24 cellular contexts compared by ENCODE assay signal in genomic region chr16:81687183-81687456, GRCh38.
A peak's percentile ranks its signal among the peaks of the same experiment; 100 is the strongest.
DNase-seq lines count a peak whose midpoint lies in the region; ATAC-seq and TF ChIP-seq lines count a peak whose summit lies in the region.
"Had no signal": no experiment of that assay in that cellular context is flagged by ENCODE, and none has a peak within 500 bp of the region (broad histone marks: within the 10 kb centered on the region; RNA-seq: fewer than 3 reads in every experiment).

No MANE protein-coding gene starts in this region.

- H3K4me1 ChIP-seq in stomach: peaks cover 0 to 29% (median 11%) of the 10 kb centered on the region in 4 donors
- H3K4me1 ChIP-seq in gastroesophageal sphincter: peaks cover 0 to 10% (median 0%) of the 10 kb centered on the region in 3 donors
- H3K4me1 ChIP-seq: A549, BE2C had no signal

- no peak overlapping the region for H3K4me3 ChIP-seq in stomach
- no peak overlapping the region for H3K4me3 ChIP-seq in gastroesophageal sphincter
- H3K4me3 ChIP-seq: A549, GM23338 had no signal

- TF ChIP-seq CTCF in endothelial cell (IDR thresholded peaks at IDR 0.05; ENCODE audit: unreplicated experiment) (no peak), stomach (IDR thresholded peaks at IDR 0.05) (no peak), gastroesophageal sphincter (IDR thresholded peaks at IDR 0.05) (no peak)

- no peaks in the 10 kb centered on the region for H3K27me3 ChIP-seq in stomach
- no peaks in the 10 kb centered on the region for H3K27me3 ChIP-seq in gastroesophageal sphincter
- H3K27me3 ChIP-seq: BE2C had no signal

- H3K9me3 Mint-ChIP-seq in stimulated activated naive CD8-positive, alpha-beta T cell treated with anti-CD3 and anti-CD28 coated beads, Interleukin-15, amount 100 ng/mL, for 72 hours: no peaks in the 10 kb centered on the region
- H3K9me3 Mint-ChIP-seq in endothelial cell (ENCODE audit: unreplicated experiment): no peaks in the 10 kb centered on the region
- H3K9me3 Mint-ChIP-seq: GM23338 had no signal

- H3K4me3 Mint-ChIP-seq in stimulated activated naive CD8-positive, alpha-beta T cell treated with anti-CD3 and anti-CD28 coated beads, Interleukin-15, amount 100 ng/mL, for 72 hours: no peak overlapping the region
- no peak overlapping the region for H3K4me3 Mint-ChIP-seq in endothelial cell (ENCODE audit: unreplicated experiment)
- H3K4me3 Mint-ChIP-seq: GM23338 had no signal

- intact Hi-C loops in stomach (cut with DNase I; ENCODE audit: low total_unique reads): no loop called here

- peak; percentile 22 for ATAC-seq in stimulated activated naive CD8-positive, alpha-beta T cell treated with anti-CD3 and anti-CD28 coated beads, Interleukin-15, amount 100 ng/mL, for 72 hours
- no peak for ATAC-seq in stimulated activated naive CD8-positive, alpha-beta T cell treated with anti-CD3 and anti-CD28 coated beads, Interleukin-15, Interleukin-2, amounts not matched to agents 100 U/mL and 50 U/mL, for 24 hours
- ATAC-seq in gastroesophageal sphincter (no peak), GM18867 (IDR thresholded peaks at IDR 0.05; ENCODE audit: unreplicated experiment) (no peak)
- ATAC-seq: Panc1, SK-N-SH treated with all-trans-retinoic acid at 6 μM for 48 hours had no signal

- DNase-seq in stimulated activated naive CD8-positive, alpha-beta T cell treated with anti-CD3 and anti-CD28 coated beads, Interleukin-15, amount 100 ng/mL, for 72 hours: no peak
- DNase-seq in stimulated activated naive CD8-positive, alpha-beta T cell treated with anti-CD3 and anti-CD28 coated beads, Interleukin-15, Interleukin-2, amounts not matched to agents 100 U/mL and 50 U/mL, for 24 hours: no peak
- no peak for DNase-seq in endothelial cell (ENCODE audit: low spot score)
- no peak for DNase-seq in stomach
- no peak for DNase-seq in NCI-H2107 treated with DMSO at 0.1 percent for 48 hours (lab: John Stamatoyannopoulos, UW; ENCODE audit: unreplicated experiment)
- DNase-seq: BE2C; DMS79; IMR-90; Karpas-422; MV-4-11; NCI-H1105 treated with DMSO at 0.1 percent for 48 hours; NCI-H2029 treated with DMSO at 0.1 percent for 48 hours; NCI-H2171; NCI-H345; NCI-H524; NCI-H774; NK-92 treated with Interleukin-12 subunit alpha and Interleukin-12 subunit beta, amount 100 ng/mL, for 24 hours; SIG-M5 had no signal

- H3K36me3 Mint-ChIP-seq in endothelial cell (ENCODE audit: low read depth, unreplicated experiment): peaks cover 14% of the 10 kb centered on the region

- no peaks in the 10 kb centered on the region for H3K9me3 ChIP-seq in stomach
- no peaks in the 10 kb centered on the region for H3K9me3 ChIP-seq in gastroesophageal sphincter
- H3K9me3 ChIP-seq: A549, BE2C had no signal

- peak overlapping the region in 3 of 5 donors; percentile 3 to 20 (median 8) for H3K27ac ChIP-seq in stomach
- H3K27ac ChIP-seq in gastroesophageal sphincter: no peak overlapping the region

- whole genome bisulfite sequencing in stomach, 5 donors: 76 to 97% (median 94%) methylated on average over 4 to 5 of the region's 5 CpGs
- no CpG with 5 or more reads among the region's 5 CpGs for WGBS in gastroesophageal sphincter (ENCODE audit: low coverage in 1 of 2), 2 donors

- no peak for TF ChIP-seq POLR2A in stomach (IDR thresholded peaks at IDR 0.05)
- no peak for TF ChIP-seq POLR2A in gastroesophageal sphincter (IDR thresholded peaks at IDR 0.05)

- H3K4me1 Mint-ChIP-seq in stimulated activated naive CD8-positive, alpha-beta T cell treated with anti-CD3 and anti-CD28 coated beads, Interleukin-15, amount 100 ng/mL, for 72 hours: peaks cover 20% of the 10 kb centered on the region
- peaks cover 10% of the 10 kb centered on the region for H3K4me1 Mint-ChIP-seq in endothelial cell (ENCODE audit: unreplicated experiment)

- peaks cover 7 to 65% (median 40%) of the 10 kb centered on the region in 4 donors for H3K36me3 ChIP-seq in stomach
- peaks cover 0 to 26% of the 10 kb centered on the region in 2 donors for H3K36me3 ChIP-seq in gastroesophageal sphincter
- H3K36me3 ChIP-seq: BE2C had no signal

- H3K27ac Mint-ChIP-seq in stimulated activated naive CD8-positive, alpha-beta T cell treated with anti-CD3 and anti-CD28 coated beads, Interleukin-15, amount 100 ng/mL, for 72 hours: no peak overlapping the region
- peak overlapping the region; percentile 30 for H3K27ac Mint-ChIP-seq in endothelial cell (ENCODE audit: unreplicated experiment)

- TF ChIP-seq EP300 in stomach (IDR thresholded peaks at IDR 0.05): no peak
- no peak for TF ChIP-seq EP300 in gastroesophageal sphincter (IDR thresholded peaks at IDR 0.05)

- H3K27me3 Mint-ChIP-seq in stimulated activated naive CD8-positive, alpha-beta T cell treated with anti-CD3 and anti-CD28 coated beads, Interleukin-15, amount 100 ng/mL, for 72 hours: no peaks in the 10 kb centered on the region
- peaks cover 9% of the 10 kb centered on the region for H3K27me3 Mint-ChIP-seq in endothelial cell (ENCODE audit: unreplicated experiment)

Comparison
In these comparisons a context has a peak if more than half of its experiments do, and no peak if none do; other contexts are left out.
1. H3K27ac ChIP-seq: peak in stomach (3 of 5); none in gastroesophageal sphincter (0 of 4).